ENCODE assay signal across 20 cellular contexts in genomic region chr4:155578726-155579385, GRCh38.
DNase-seq lines count a peak whose midpoint lies in the region; ATAC-seq and TF ChIP-seq lines count a peak whose summit lies in the region.
"Had no signal": no experiment of that assay in that cellular context is flagged by ENCODE, and none has a peak within 500 bp of the region (broad histone marks: within the 10 kb centered on the region; RNA-seq: fewer than 3 reads in every experiment).

No MANE protein-coding gene starts in this region.

- H3K4me1 ChIP-seq in PC-3 (ENCODE audit: insufficient read depth, low read length) (peaks cover 10% of the 10 kb centered on the region), mucosa of descending colon (ENCODE audit: low read depth) (no peaks in the 10 kb centered on the region), gastrocnemius medialis (no peaks in the 10 kb centered on the region)

- H3K27ac ChIP-seq in PC-3 (ENCODE audit: low read length) (no peak overlapping the region), gastrocnemius medialis (no peak overlapping the region)
- H3K27ac ChIP-seq: cardiac muscle cell had no signal

- H3F3A ChIP-seq in PC-3 (ENCODE audit: low read length, unreplicated experiment) = no peaks in the 10 kb centered on the region

- ATAC-seq in PC-3 = peak; percentile 29; the same call in 1 of the 2 replicates
- ATAC-seq in mucosa of descending colon = peak; percentile 87
- no peak for ATAC-seq in HG03045 (IDR thresholded peaks at IDR 0.05; ENCODE audit: unreplicated experiment)
- no peak for ATAC-seq in HG03565 (IDR thresholded peaks at IDR 0.05; ENCODE audit: unreplicated experiment)
- ATAC-seq in gastrocnemius medialis = no peak
- ATAC-seq: activated T-cell treated with anti-CD3 and anti-CD28 coated beads, Interleukin-2, amount 50 U/mL, for 4 hours; effector memory CD8-positive, alpha-beta T cell; HCT116; sciatic nerve had no signal

- in situ Hi-C loops in gastrocnemius medialis (cut with MboI; ENCODE audit: low sequenced_read_pairs in 4 of 4) = no loop called here

- DNase-seq in Daoy (ENCODE audit: low read depth) (peak; percentile 25), PC-3 (peak; percentile 32), fibroblast of mammary gland (ENCODE audit: low read depth) (peak; percentile 25), mucosa of descending colon (peak in 1 of 3 donors; percentile 12), gastrocnemius medialis (no peak), DMS114 treated with DMSO at 0.1 percent for 48 hours (lab: John Stamatoyannopoulos, UW; ENCODE audit: unreplicated experiment) (no peak)
- DNase-seq: activated CD4-positive, alpha-beta T cell treated with anti-CD3 and anti-CD28 coated beads, Interleukin-2, amount 50 U/mL, for 4 hours; activated T-cell treated with anti-CD3 and anti-CD28 coated beads, Interleukin-2, amount 50 U/mL, for 4 hours; Calu3; effector memory CD8-positive, alpha-beta T cell; glutamatergic neuron; islet precursor cell; MM.1S; NCI-H187; NCI-H510A had no signal

- no peak overlapping the region for H2AFZ ChIP-seq in PC-3 (ENCODE audit: low read length)

- no peak overlapping the region for H3K9ac ChIP-seq in PC-3 (ENCODE audit: low read length)

- CTCF ChIA-PET in PC-3 (lab: Charles Lee) = no interaction called here

- no peaks in the 10 kb centered on the region for H3K27me3 ChIP-seq in PC-3 (ENCODE audit: low read length)
- no peaks in the 10 kb centered on the region for H3K27me3 ChIP-seq in gastrocnemius medialis
- H3K27me3 ChIP-seq: cardiac muscle cell had no signal

- H3K36me3 ChIP-seq in PC-3 (ENCODE audit: low read depth, low read length) (no peaks in the 10 kb centered on the region), mucosa of descending colon (ENCODE audit: low read depth) (no peaks in the 10 kb centered on the region), gastrocnemius medialis (no peaks in the 10 kb centered on the region)
- H3K36me3 ChIP-seq: cardiac muscle cell had no signal

- no peaks in the 10 kb centered on the region for H4K20me1 ChIP-seq in PC-3 (ENCODE audit: low read length)

- intact Hi-C loops in PC-3 (cut with micrococcal nuclease) (no loop called here), mucosa of descending colon (cut with DNase I, micrococcal nuclease) (no loop called here), gastrocnemius medialis (cut with DNase I; ENCODE audit: low total_unique reads) (no loop called here)

- BruUV-seq in PC-3 (replicated peaks; lab: Mats Ljungman, UMichigan) = no TSS peak

- H3K79me2 ChIP-seq in PC-3 (ENCODE audit: low read length) = no peaks in the 10 kb centered on the region

- H3K9me2 ChIP-seq in PC-3 (replicated peaks; ENCODE audit: low read length) = no peaks in the 10 kb centered on the region

- H3K9me3 ChIP-seq in PC-3 (ENCODE audit: low read length) (no peaks in the 10 kb centered on the region), mucosa of descending colon (peaks cover 5% of the 10 kb centered on the region), gastrocnemius medialis (no peaks in the 10 kb centered on the region)

- H3K4me2 ChIP-seq in PC-3 (ENCODE audit: low read length) = no peak overlapping the region

- POLR2A ChIA-PET in PC-3 (lab: Charles Lee; ENCODE audit: unreplicated experiment) = no interaction called here

- TF ChIP-seq CTCF in PC-3 (conservative IDR thresholded peaks at IDR 0.05; ENCODE audit: low read depth, low read length) = no peak
- TF ChIP-seq CTCF in fibroblast of mammary gland (conservative IDR thresholded peaks at IDR 0.05; ENCODE audit: control insufficient read depth, insufficient read depth, low read depth, low read length) = no peak
- TF ChIP-seq CTCF in mucosa of descending colon (IDR thresholded peaks at IDR 0.05) = no peak
- TF ChIP-seq CTCF in gastrocnemius medialis (IDR thresholded peaks at IDR 0.05 in 4 of 5, conservative IDR thresholded peaks at IDR 0.05 in 1 of 5) = no peak

- H3K4me3 ChIP-seq in PC-3 (ENCODE audit: low read length) (no peak overlapping the region), fibroblast of mammary gland (ENCODE audit: control insufficient read depth, low read depth, low read length) (no peak overlapping the region), mucosa of descending colon (no peak overlapping the region), gastrocnemius medialis (no peak overlapping the region)
- H3K4me3 ChIP-seq: cardiac muscle cell had no signal

- no peak for TF ChIP-seq POLR2A in gastrocnemius medialis (IDR thresholded peaks at IDR 0.05)

Comparison
In these comparisons a context has a peak if more than half of its experiments do, and no peak if none do; other contexts are left out.
1. DNase-seq: peak in Daoy (single experiment), PC-3 (single experiment) and fibroblast of mammary gland (single experiment); none in gastrocnemius medialis (0 of 2) and DMS114 treated with DMSO at 0.1 percent for 48 hours (single experiment).
2. ATAC-seq: peak in PC-3 (single experiment) and mucosa of descending colon (single experiment); none in HG03045 (single experiment), HG03565 (single experiment) and gastrocnemius medialis (0 of 2).